In genomic region chr19:44879309-44880065, GRCh38 we compare ENCODE assay signal across 30 cellular contexts. TPM values are rescaled to one million over a fixed set of nuclear protein-coding genes. Genes with fewer than 3 reads are reported as not detected.
DNase-seq lines count a peak whose midpoint lies in the region; ATAC-seq, FAIRE-seq and TF ChIP-seq lines count a peak whose summit lies in the region.
"Had no signal": no experiment of that assay in that cellular context is flagged by ENCODE, and none has a peak within 500 bp of the region (broad histone marks: within the 10 kb centered on the region; RNA-seq: fewer than 3 reads in every experiment).

No MANE protein-coding gene starts in this region.

- FAIRE-seq in astrocyte (lab: Jason Lieb, UNC): no peak
- FAIRE-seq: GM18507, pancreas had no signal

- H3K9me3 Mint-ChIP-seq in MCF 10A (ENCODE audit: unreplicated experiment) (no peaks in the 10 kb centered on the region), astrocyte (ENCODE audit: unreplicated experiment) (peaks cover 2% of the 10 kb centered on the region), nephron (no peaks in the 10 kb centered on the region)
- H3K9me3 Mint-ChIP-seq: activated CD4-positive, alpha-beta memory T cell treated with anti-CD3 and anti-CD28 coated beads for 36 hours; activated T-helper 17 cell treated with anti-CD3 and anti-CD28 coated beads, Interleukin-2, amount 50 U/mL, for 72 hours; CD8-positive, alpha-beta memory T cell; central memory CD8-positive, alpha-beta T cell; naive thymus-derived CD4-positive, alpha-beta T cell; stimulated activated naive CD8-positive, alpha-beta T cell treated with anti-CD3 and anti-CD28 coated beads, Interleukin-15, amount 100 ng/mL, for 72 hours had no signal

- H3K4me1 ChIP-seq in breast epithelium (peaks cover 0 to 2% of the 10 kb centered on the region in 2 donors), astrocyte (ENCODE audit: insufficient read depth, low read length) (peaks cover 33% of the 10 kb centered on the region), upper lobe of right lung (no peaks in the 10 kb centered on the region)
- H3K4me1 ChIP-seq: ascending aorta, pancreas had no signal

- H3K4me3 Mint-ChIP-seq in MCF 10A (ENCODE audit: unreplicated experiment) (no peak overlapping the region), astrocyte (ENCODE audit: unreplicated experiment) (no peak overlapping the region), nephron (peak overlapping the region in 1 of 3 experiments; percentile 16)
- H3K4me3 Mint-ChIP-seq: activated CD4-positive, alpha-beta memory T cell treated with anti-CD3 and anti-CD28 coated beads for 36 hours; activated naive CD8-positive, alpha-beta T cell; activated T-helper 17 cell treated with anti-CD3 and anti-CD28 coated beads, Interleukin-2, amount 50 U/mL, for 72 hours; CD8-positive, alpha-beta memory T cell; central memory CD8-positive, alpha-beta T cell; naive thymus-derived CD4-positive, alpha-beta T cell; stimulated activated naive CD8-positive, alpha-beta T cell treated with anti-CD3 and anti-CD28 coated beads, Interleukin-15, amount 100 ng/mL, for 72 hours had no signal

- H3K27ac Mint-ChIP-seq in MCF 10A (ENCODE audit: low read depth, unreplicated experiment) (no peak overlapping the region), astrocyte (ENCODE audit: unreplicated experiment) (peak overlapping the region; percentile 36), nephron (peak overlapping the region in 2 of 3 experiments; percentile 74 to 80)
- H3K27ac Mint-ChIP-seq: activated CD4-positive, alpha-beta memory T cell treated with anti-CD3 and anti-CD28 coated beads for 36 hours; activated naive CD8-positive, alpha-beta T cell; activated T-helper 17 cell treated with anti-CD3 and anti-CD28 coated beads, Interleukin-2, amount 50 U/mL, for 72 hours; naive thymus-derived CD4-positive, alpha-beta T cell had no signal

- H3K27ac ChIP-seq in breast epithelium (peak overlapping the region; percentile 23 to 75), astrocyte (ENCODE audit: low read depth, low read length) (no peak overlapping the region), upper lobe of right lung (no peak overlapping the region)
- H3K27ac ChIP-seq: ascending aorta, pancreas, tibial nerve had no signal

- DNase-seq in breast epithelium (ENCODE audit: low spot score in 2 of 2) (no peak), MCF 10A (ENCODE audit: unreplicated experiment) (no peak), astrocyte (ENCODE audit: low read depth) (no peak), upper lobe of right lung (no peak)
- DNase-seq: 8988T; activated CD4-positive, alpha-beta memory T cell treated with anti-CD3 and anti-CD28 coated beads for 36 hours; activated CD8-positive, alpha-beta memory T cell treated with anti-CD3 and anti-CD28 coated beads, Interleukin-2, amount 50 U/mL, for 48 hours; CD8-positive, alpha-beta memory T cell; DMS79; Kasumi-1; left cardiac atrium; naive thymus-derived CD4-positive, alpha-beta T cell; NCI-H187 treated with DMSO at 0.1 percent for 48 hours; NCI-H226; NCI-H774; Right ventricle myocardium superior; stimulated activated naive CD8-positive, alpha-beta T cell treated with anti-CD3 and anti-CD28 coated beads, Interleukin-15, amount 100 ng/mL, for 72 hours; T1000 had no signal

- no peak for TF ChIP-seq POLR2A in breast epithelium (IDR thresholded peaks at IDR 0.05)

- POLR2A ChIA-PET in MCF 10A (lab: Yijun Ruan, JAX): interaction anchor here (0.6 kb wide), 1 partner anchor 75 kb away, joined by 3 read pairs; no protein-coding TSS in a partner anchor

- peak; percentile 13 for ATAC-seq in upper lobe of right lung
- no peak for ATAC-seq in GM21528 (IDR thresholded peaks at IDR 0.05; ENCODE audit: low FRiP score, unreplicated experiment)
- no peak for ATAC-seq in GM21447 (IDR thresholded peaks at IDR 0.05; ENCODE audit: unreplicated experiment)
- ATAC-seq in GM19455 (IDR thresholded peaks at IDR 0.05; ENCODE audit: unreplicated experiment): no peak
- ATAC-seq: activated T-helper 17 cell treated with anti-CD3 and anti-CD28 coated beads, Interleukin-2, amount 50 U/mL, for 72 hours; left cardiac atrium; naive thymus-derived CD4-positive, alpha-beta T cell; pancreas; stimulated activated naive CD8-positive, alpha-beta T cell treated with anti-CD3 and anti-CD28 coated beads, Interleukin-15, amount 100 ng/mL, for 72 hours had no signal

- H4K20me1 ChIP-seq in astrocyte (ENCODE audit: insufficient read depth, low read length): peaks cover 31% of the 10 kb centered on the region

- H3K27me3 ChIP-seq in breast epithelium (no peaks in the 10 kb centered on the region), astrocyte (ENCODE audit: insufficient read depth, low read length) (no peaks in the 10 kb centered on the region), upper lobe of right lung (no peaks in the 10 kb centered on the region)
- H3K27me3 ChIP-seq: ascending aorta, pancreas, tibial nerve had no signal

- no peaks in the 10 kb centered on the region for H3K27me3 Mint-ChIP-seq in MCF 10A (ENCODE audit: insufficient read depth, unreplicated experiment)
- H3K27me3 Mint-ChIP-seq in astrocyte (ENCODE audit: low read depth, unreplicated experiment): no peaks in the 10 kb centered on the region
- no peaks in the 10 kb centered on the region for H3K27me3 Mint-ChIP-seq in nephron (ENCODE audit: low read depth)
- H3K27me3 Mint-ChIP-seq: activated naive CD8-positive, alpha-beta T cell; activated T-helper 17 cell treated with anti-CD3 and anti-CD28 coated beads, Interleukin-2, amount 50 U/mL, for 72 hours; stimulated activated naive CD8-positive, alpha-beta T cell treated with anti-CD3 and anti-CD28 coated beads, Interleukin-15, amount 100 ng/mL, for 72 hours had no signal

- H3K36me3 Mint-ChIP-seq in MCF 10A (ENCODE audit: insufficient read depth, unreplicated experiment) (peaks cover 25% of the 10 kb centered on the region), astrocyte (ENCODE audit: low read depth, unreplicated experiment) (peaks cover 26% of the 10 kb centered on the region), nephron (ENCODE audit: low read depth) (peaks cover 37% of the 10 kb centered on the region)
- H3K36me3 Mint-ChIP-seq: activated CD4-positive, alpha-beta memory T cell treated with anti-CD3 and anti-CD28 coated beads for 36 hours; activated naive CD8-positive, alpha-beta T cell; CD8-positive, alpha-beta memory T cell; naive thymus-derived CD4-positive, alpha-beta T cell had no signal

- H3K9me3 ChIP-seq in breast epithelium (no peaks in the 10 kb centered on the region), astrocyte (ENCODE audit: insufficient read depth, low read depth, low read length) (no peaks in the 10 kb centered on the region), upper lobe of right lung (no peaks in the 10 kb centered on the region)
- H3K9me3 ChIP-seq: ascending aorta, pancreas, tibial nerve had no signal

- peaks cover 4% of the 10 kb centered on the region for H3K79me2 ChIP-seq in astrocyte (ENCODE audit: insufficient read depth, low read length)

- no peaks in the 10 kb centered on the region for H3K36me3 ChIP-seq in breast epithelium
- peaks cover 15% of the 10 kb centered on the region for H3K36me3 ChIP-seq in astrocyte (ENCODE audit: insufficient read depth, low read length)
- H3K36me3 ChIP-seq in upper lobe of right lung: peaks cover 45% of the 10 kb centered on the region

- no peak overlapping the region for H2AFZ ChIP-seq in astrocyte (ENCODE audit: low read depth, low read length)

- intact Hi-C loops in breast epithelium (cut with DNase I; ENCODE audit: low total_unique reads): no loop called here
- intact Hi-C loops in MCF 10A (cut with micrococcal nuclease): no loop called here
- intact Hi-C loops in upper lobe of right lung (cut with DNase I): no loop called here

- no peak overlapping the region for H3K9ac ChIP-seq in astrocyte (ENCODE audit: low read length)

- CTCF ChIA-PET in MCF 10A (lab: Yijun Ruan, JAX): no interaction called here

- H3K4me1 Mint-ChIP-seq in MCF 10A (ENCODE audit: insufficient read depth, unreplicated experiment) (no peaks in the 10 kb centered on the region), astrocyte (ENCODE audit: low read depth, unreplicated experiment) (peaks cover 36% of the 10 kb centered on the region), nephron (peaks cover 20% of the 10 kb centered on the region)

- no TSS peak for BruUV-seq in MCF 10A (replicated peaks; lab: Mats Ljungman, UMichigan)

- no peak overlapping the region for H3K4me2 ChIP-seq in astrocyte (ENCODE audit: low read length)

- no peak overlapping the region for H3K4me3 ChIP-seq in breast epithelium
- no peak overlapping the region for H3K4me3 ChIP-seq in astrocyte (ENCODE audit: insufficient read depth, low read depth, low read length)
- H3K4me3 ChIP-seq in upper lobe of right lung: no peak overlapping the region
- H3K4me3 ChIP-seq: ascending aorta, pancreas, tibial nerve had no signal

- no peak for TF ChIP-seq CTCF in breast epithelium (IDR thresholded peaks at IDR 0.05)
- TF ChIP-seq CTCF in MCF 10A (IDR thresholded peaks at IDR 0.05; ENCODE audit: unreplicated experiment): no peak
- no peak for TF ChIP-seq CTCF in astrocyte (IDR thresholded peaks at IDR 0.05; ENCODE audit: insufficient read depth, low read depth, low read length)
- no peak for TF ChIP-seq CTCF in nephron (IDR thresholded peaks at IDR 0.05; ENCODE audit: unreplicated experiment in 3 of 3)
- TF ChIP-seq CTCF in upper lobe of right lung (IDR thresholded peaks at IDR 0.05): no peak

RNA-seq across cellular contexts. Expression of gene TOMM40, which starts 11.6 kb away (rescaled TPM):
- total RNA-seq in breast epithelium (10 to 100 TPM; 32.9 to 48.2 (median 39.7) TPM), MCF 10A (2022) (69.7 and 114 TPM in 2 replicates), astrocyte (93.4 and 107 TPM in 2 replicates), upper lobe of right lung (52.4 TPM)

RNA-seq across cellular contexts. Expression of gene APOE, which starts 26.1 kb away (rescaled TPM):
- total RNA-seq in breast epithelium: 1,000 to 10,000 TPM in 2 of 3 donors, 100 to 1,000 TPM in 1; 439 to 1,162 (median 1,092) TPM
- 3.3 and 7.0 TPM in 2 replicates for total RNA-seq in MCF 10A (2022)
- total RNA-seq in astrocyte: 655 and 663 TPM in 2 replicates
- total RNA-seq in upper lobe of right lung: 565 TPM

RNA-seq across cellular contexts. Expression of gene NECTIN2, which starts 33.4 kb away (rescaled TPM):
- 100 to 1,000 TPM in 1 of 3 donors, 10 to 100 TPM in 2; 28.0 to 114 (median 86.6) TPM for total RNA-seq in breast epithelium
- total RNA-seq in MCF 10A (2022): 46.5 and 56.7 TPM in 2 replicates
- 297 and 302 TPM in 2 replicates for total RNA-seq in astrocyte
- 108 TPM for total RNA-seq in upper lobe of right lung

RNA-seq across cellular contexts. Expression of gene APOC1, which starts 34.9 kb away (rescaled TPM):
- total RNA-seq in breast epithelium (100 to 1,000 TPM in 1 of 3 donors, 10 to 100 TPM in 2; 59.0 to 285 (median 78.7) TPM), MCF 10A (2022) (1.1 and 2.7 TPM in 2 replicates), astrocyte (2.2 and 2.4 TPM in 2 replicates), upper lobe of right lung (558 TPM)
- total RNA-seq: H4 had no signal

Comparison
In these comparisons a context has a peak if more than half of its experiments do, and no peak if none do; other contexts are left out.
1. RNA of gene APOE, which starts 26.1 kb away (total RNA-seq): 439 to 1,162 TPM in breast epithelium, 655 to 663 TPM in astrocyte and 565 TPM in upper lobe of right lung (single experiment); 3.3 to 7.0 TPM in MCF 10A; every median in the first group is over 10 times any median in the second.
2. H3K27ac ChIP-seq: peak in breast epithelium (2 of 2); none in astrocyte (single experiment) and upper lobe of right lung (single experiment).